In the genomic region with DNA sequence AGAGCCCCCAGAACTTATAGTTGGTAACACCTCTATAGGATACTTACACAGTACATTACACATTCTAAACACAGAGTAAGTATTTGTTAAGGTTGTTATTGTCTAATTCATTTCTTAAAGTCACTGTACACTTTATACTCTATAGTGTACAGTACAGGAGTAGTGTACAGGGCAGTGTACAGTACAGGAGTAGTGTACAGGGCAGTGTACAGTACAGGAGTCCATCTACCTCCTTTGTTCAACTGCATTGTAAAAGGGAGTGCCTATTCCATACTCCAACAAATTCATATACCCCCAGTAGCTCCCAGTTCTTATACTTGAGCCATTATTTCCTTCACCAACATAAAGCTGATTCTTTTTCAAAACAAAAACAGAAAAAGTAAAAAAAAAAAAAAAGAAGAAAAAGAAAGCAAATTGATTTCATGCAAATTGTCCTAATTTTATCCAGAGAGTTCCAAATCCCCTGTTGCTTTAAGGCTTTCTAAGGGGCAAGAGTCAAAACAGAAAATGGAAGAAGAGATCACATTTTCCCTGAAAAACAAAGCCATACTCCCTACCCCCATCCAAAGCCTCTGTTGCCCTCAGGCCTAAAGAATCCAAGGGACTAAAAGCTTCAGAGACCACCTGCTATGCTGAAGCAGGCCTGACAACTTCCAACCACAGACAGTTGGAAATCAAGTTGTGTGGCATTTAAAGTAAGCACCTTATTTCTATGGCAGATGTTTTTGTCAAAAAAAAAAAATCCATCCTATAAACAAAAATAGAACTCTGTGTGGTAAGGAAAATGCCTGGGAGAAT, we compare ENCODE assay signal across 10 cellular contexts.
"Had no signal": no experiment of that assay in that cellular context is flagged by ENCODE, and none has a peak within 500 bp of the region (broad histone marks: within the 10 kb centered on the region; RNA-seq: fewer than 3 reads in every experiment).

No MANE protein-coding gene starts in this region.

- H3K27me3 Mint-ChIP-seq: activated B cell treated with CpG ODN at 0.5 μM for 24 hours; activated CD4-positive, alpha-beta T cell treated with anti-CD3 and anti-CD28 coated beads, Interleukin-2, amount 10 ng/mL, durations not matched to agents 24 days and 14 days had no signal

- ATAC-seq: foreskin keratinocyte; naive thymus-derived CD4-positive, alpha-beta T cell had no signal

- H3K36me3 Mint-ChIP-seq: naive thymus-derived CD4-positive, alpha-beta T cell had no signal

- FAIRE-seq: endothelial cell of umbilical vein, small intestine had no signal

- DNase-seq: activated B cell treated with CpG ODN at 0.5 μM for 24 hours; activated CD4-positive, alpha-beta T cell treated with anti-CD3 and anti-CD28 coated beads, Interleukin-2, amount 10 ng/mL, durations not matched to agents 24 days and 14 days; activated naive CD4-positive, alpha-beta T cell; aorta; foreskin keratinocyte; naive thymus-derived CD4-positive, alpha-beta T cell; posterior cingulate gyrus; small intestine had no signal

- H3K4me3 Mint-ChIP-seq: activated B cell treated with CpG ODN at 0.5 μM for 24 hours; activated CD4-positive, alpha-beta T cell treated with anti-CD3 and anti-CD28 coated beads, Interleukin-2, amount 10 ng/mL, durations not matched to agents 24 days and 14 days; activated T-helper 1 cell treated with anti-CD3 and anti-CD28 coated beads, Interleukin-12 subunit alpha, Interleukin-12 subunit beta, Interleukin-2, Interleukin-4 antibody, amounts not matched to agents 30 ng/mL and 10 ng/mL and 1 ng/mL, durations not matched to agents 14 hours and 24 hours and 36 hours; naive thymus-derived CD4-positive, alpha-beta T cell had no signal

- H3K27ac Mint-ChIP-seq: activated B cell treated with CpG ODN at 0.5 μM for 24 hours; activated CD4-positive, alpha-beta T cell treated with anti-CD3 and anti-CD28 coated beads, Interleukin-2, amount 10 ng/mL, durations not matched to agents 24 days and 14 days; activated T-helper 1 cell treated with anti-CD3 and anti-CD28 coated beads, Interleukin-12 subunit alpha, Interleukin-12 subunit beta, Interleukin-2, Interleukin-4 antibody, amounts not matched to agents 30 ng/mL and 10 ng/mL and 1 ng/mL, durations not matched to agents 14 hours and 24 hours and 36 hours; naive thymus-derived CD4-positive, alpha-beta T cell had no signal

- H3K4me1 Mint-ChIP-seq: activated B cell treated with CpG ODN at 0.5 μM for 24 hours; activated CD4-positive, alpha-beta T cell treated with anti-CD3 and anti-CD28 coated beads, Interleukin-2, amount 10 ng/mL, durations not matched to agents 24 days and 14 days; naive thymus-derived CD4-positive, alpha-beta T cell had no signal
